17 cellular contexts compared by ENCODE assay signal in the genomic region with DNA sequence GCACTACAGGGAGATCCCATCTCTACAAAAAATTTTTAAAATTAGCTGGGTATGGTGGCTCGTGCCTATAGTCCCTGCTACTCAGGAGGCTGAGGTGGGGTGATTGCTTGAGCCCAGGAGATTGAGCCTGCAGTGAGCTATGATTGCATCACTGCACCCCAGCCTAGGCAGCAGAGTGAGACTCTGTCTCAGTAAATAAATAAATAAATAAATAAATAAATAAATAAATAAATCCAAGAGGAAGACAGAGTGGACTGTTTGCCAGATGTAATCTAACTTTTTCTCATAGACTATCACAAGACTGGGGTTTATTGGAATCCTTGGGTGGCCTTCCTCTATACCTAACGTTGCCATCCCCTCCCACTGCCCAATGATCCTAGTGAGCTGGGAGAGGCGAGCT.
"Had no signal": no experiment of that assay in that cellular context is flagged by ENCODE, and none has a peak within 500 bp of the region (broad histone marks: within the 10 kb centered on the region; RNA-seq: fewer than 3 reads in every experiment).

No MANE protein-coding gene starts in this region.

- ATAC-seq: stimulated activated naive B cell treated with anti-CD40 and anti-IgM and Interleukin-4, amounts not matched to agents 10 μg/mL and 1 μg/mL and 100 μg/mL, for 72 hours had no signal

- H3K27ac ChIP-seq: esophagus squamous epithelium, right atrium auricular region, sigmoid colon, skin epidermis, stomach had no signal

- H3K4me3 Mint-ChIP-seq: naive B cell; neural crest cell; stimulated activated naive B cell treated with anti-CD40 and anti-IgM and Interleukin-4, amounts not matched to agents 10 μg/mL and 1 μg/mL and 100 μg/mL, for 72 hours; type B pancreatic cell had no signal

- H3K27me3 ChIP-seq: right atrium auricular region, sigmoid colon, stomach had no signal

- H3K9me3 ChIP-seq: esophagus squamous epithelium, right atrium auricular region, sigmoid colon, stomach had no signal

- H3K27me3 Mint-ChIP-seq: naive B cell; stimulated activated naive B cell treated with anti-CD40 and anti-IgM and Interleukin-4, amounts not matched to agents 10 μg/mL and 1 μg/mL and 100 μg/mL, for 72 hours had no signal

- H3K36me3 ChIP-seq: esophagus squamous epithelium, right atrium auricular region, sigmoid colon, stomach had no signal

- DNase-seq: esophagus squamous epithelium; foreskin fibroblast; head of caudate nucleus; hippocampal formation; kidney glomerular epithelial cell; mesendoderm; naive B cell; sigmoid colon; stimulated activated CD4-positive, alpha-beta T cell treated with anti-CD3 and anti-CD28 coated beads, Interleukin-2, amount 100 ng/mL, for 24 hours; stimulated activated CD4-positive, alpha-beta T cell treated with anti-CD3 and anti-CD28 coated beads, Interleukin-4, amount 100 ng/mL, for 4 hours; stimulated activated naive B cell treated with anti-CD40 and anti-IgM and Interleukin-4, amounts not matched to agents 10 μg/mL and 1 μg/mL and 100 μg/mL, for 72 hours; substantia nigra had no signal

- H3K36me3 Mint-ChIP-seq: naive B cell; stimulated activated naive B cell treated with anti-CD40 and anti-IgM and Interleukin-4, amounts not matched to agents 10 μg/mL and 1 μg/mL and 100 μg/mL, for 72 hours; type B pancreatic cell had no signal

- H3K27ac Mint-ChIP-seq: stimulated activated naive B cell treated with anti-CD40 and anti-IgM and Interleukin-4, amounts not matched to agents 10 μg/mL and 1 μg/mL and 100 μg/mL, for 72 hours; type B pancreatic cell had no signal

- H3K4me3 ChIP-seq: esophagus squamous epithelium, right atrium auricular region, sigmoid colon, skin epidermis, stomach had no signal

- H3K9me3 Mint-ChIP-seq: naive B cell; neural crest cell; stimulated activated naive B cell treated with anti-CD40 and anti-IgM and Interleukin-4, amounts not matched to agents 10 μg/mL and 1 μg/mL and 100 μg/mL, for 72 hours; type B pancreatic cell had no signal
